ENCODE assay signal across 18 cellular contexts in the genomic region with DNA sequence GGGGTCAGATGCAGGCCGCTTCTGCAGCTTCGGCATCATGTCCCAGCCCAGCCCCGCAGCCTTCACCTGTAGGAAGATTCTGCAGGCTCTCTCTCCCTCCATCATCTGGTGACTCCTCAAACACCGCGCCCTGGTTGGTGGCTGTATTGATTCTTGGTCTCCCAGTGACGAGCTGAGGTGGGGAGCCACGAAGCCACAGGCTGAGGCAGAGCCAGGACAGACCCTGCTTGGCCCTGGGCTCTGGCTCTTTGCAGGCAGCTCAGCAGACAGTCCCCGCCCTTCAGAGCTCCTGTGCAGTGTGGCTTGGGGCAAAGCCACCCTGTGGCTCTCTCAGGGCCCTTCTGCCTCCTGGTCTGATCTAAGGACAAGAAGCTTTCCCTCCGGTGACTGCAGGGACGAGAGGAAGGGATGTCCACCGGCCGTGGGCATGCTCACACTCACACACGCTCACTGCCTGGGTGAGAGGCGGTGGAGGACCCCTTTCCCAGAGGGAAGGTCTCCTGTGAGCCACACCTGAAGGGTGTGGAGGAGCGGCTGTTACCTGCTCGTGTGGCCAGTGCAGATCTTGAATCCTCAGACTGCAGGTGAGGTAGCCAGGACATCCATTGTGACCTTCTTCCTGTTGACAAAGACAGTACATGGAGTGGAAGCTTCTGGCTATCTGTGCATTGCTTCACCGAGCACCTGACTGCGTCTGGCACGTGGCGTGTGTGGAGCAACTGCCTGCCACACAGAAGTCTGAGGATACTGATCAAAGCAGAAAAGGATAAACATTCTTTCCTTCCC.
DNase-seq lines count a peak whose midpoint lies in the region; ATAC-seq lines count a peak whose summit lies in the region.
"Had no signal": no experiment of that assay in that cellular context is flagged by ENCODE, and none has a peak within 500 bp of the region (broad histone marks: within the 10 kb centered on the region; RNA-seq: fewer than 3 reads in every experiment).

No MANE protein-coding gene starts in this region.

- DNase-seq in activated naive CD8-positive, alpha-beta T cell treated with anti-CD3 and anti-CD28 coated beads, Interleukin-2, amount 10 ng/mL, durations not matched to agents 7 days and 5 days, result peak; percentile 24
- DNase-seq in activated naive CD8-positive, alpha-beta T cell treated with anti-CD3 and anti-CD28 coated beads for 36 hours, result no peak
- no peak for DNase-seq in T-helper 2 cell treated with Interferon-gamma antibody and Interleukin-4, amounts not matched to agents 5 μg/mL and 100 μg/mL, for 36 hours (ENCODE audit: low spot score)
- DNase-seq in mesenchymal stem cell (no peak), NCI-H128 (lab: John Stamatoyannopoulos, UW; ENCODE audit: unreplicated experiment) (no peak), SIG-M5 treated with dmso at 0.1 percent for 504 hours (lab: John Stamatoyannopoulos, UW; ENCODE audit: unreplicated experiment) (no peak)
- DNase-seq in stimulated activated effector memory CD8-positive, alpha-beta T cell treated with anti-CD3 and anti-CD28 coated beads, Interleukin-12 subunit alpha, Interleukin-12 subunit beta, amount 100 ng/mL, for 72 hours (ENCODE audit: low spot score in 2 of 2), result no peak
- DNase-seq: amniotic stem cell, DMS79 treated with DMSO at 0.1 percent for 48 hours, esophagus squamous epithelium, NCI-H1105 treated with DMSO at 0.1 percent for 48 hours, NCI-H69, SHP77 treated with DMSO at 0.1 percent for 48 hours, WERI-Rb-1 had no signal

- no peak overlapping the region for H2BK5ac ChIP-seq in mesenchymal stem cell (ENCODE audit: low read depth, low read length, poor library complexity, severe bottlenecking)

- H2AFZ ChIP-seq in mesenchymal stem cell (ENCODE audit: low read depth, low read length), result no peak overlapping the region
- H2AFZ ChIP-seq: parathyroid adenoma had no signal

- H3K27me3 Mint-ChIP-seq in activated naive CD8-positive, alpha-beta T cell treated with anti-CD3 and anti-CD28 coated beads, Interleukin-2, amount 10 ng/mL, durations not matched to agents 7 days and 5 days, result no peaks in the 10 kb centered on the region
- H3K27me3 Mint-ChIP-seq in activated naive CD8-positive, alpha-beta T cell treated with anti-CD3 and anti-CD28 coated beads for 36 hours, result peaks cover 7% of the 10 kb centered on the region
- H3K27me3 Mint-ChIP-seq in T-helper 2 cell treated with Interferon-gamma antibody and Interleukin-4, amounts not matched to agents 5 μg/mL and 100 μg/mL, for 36 hours (ENCODE audit: low read depth), result peaks cover 7% of the 10 kb centered on the region

- no peak overlapping the region for H3K18ac ChIP-seq in mesenchymal stem cell (ENCODE audit: low read depth in 1 of 2, low read length in 2 of 2)

- H3K79me1 ChIP-seq in mesenchymal stem cell (replicated peaks; ENCODE audit: low read length, poor library complexity, severe bottlenecking), result peaks cover 17% of the 10 kb centered on the region

- H3K36me3 Mint-ChIP-seq in activated naive CD8-positive, alpha-beta T cell treated with anti-CD3 and anti-CD28 coated beads, Interleukin-2, amount 10 ng/mL, durations not matched to agents 7 days and 5 days, result peaks cover 36% of the 10 kb centered on the region
- H3K36me3 Mint-ChIP-seq in activated naive CD8-positive, alpha-beta T cell treated with anti-CD3 and anti-CD28 coated beads for 36 hours, result peaks cover 50% of the 10 kb centered on the region
- peaks cover 32% of the 10 kb centered on the region for H3K36me3 Mint-ChIP-seq in T-helper 2 cell treated with Interferon-gamma antibody and Interleukin-4, amounts not matched to agents 5 μg/mL and 100 μg/mL, for 36 hours (ENCODE audit: low read depth)
- H3K36me3 Mint-ChIP-seq in stimulated activated effector memory CD8-positive, alpha-beta T cell treated with anti-CD3 and anti-CD28 coated beads, Interleukin-12 subunit alpha, Interleukin-12 subunit beta, amount 100 ng/mL, for 72 hours, result peaks cover 20% of the 10 kb centered on the region

- no peak overlapping the region for H2BK120ac ChIP-seq in mesenchymal stem cell (ENCODE audit: low read depth, low read length)

- H3K4me1 Mint-ChIP-seq in activated naive CD8-positive, alpha-beta T cell treated with anti-CD3 and anti-CD28 coated beads, Interleukin-2, amount 10 ng/mL, durations not matched to agents 7 days and 5 days, result peaks cover 9% of the 10 kb centered on the region
- peaks cover 27% of the 10 kb centered on the region for H3K4me1 Mint-ChIP-seq in activated naive CD8-positive, alpha-beta T cell treated with anti-CD3 and anti-CD28 coated beads for 36 hours
- H3K4me1 Mint-ChIP-seq in T-helper 2 cell treated with Interferon-gamma antibody and Interleukin-4, amounts not matched to agents 5 μg/mL and 100 μg/mL, for 36 hours (ENCODE audit: low read depth), result peaks cover 16% of the 10 kb centered on the region
- H3K4me1 Mint-ChIP-seq in stimulated activated effector memory CD8-positive, alpha-beta T cell treated with anti-CD3 and anti-CD28 coated beads, Interleukin-12 subunit alpha, Interleukin-12 subunit beta, amount 100 ng/mL, for 72 hours, result peaks cover 34% of the 10 kb centered on the region

- H3K4ac ChIP-seq in mesenchymal stem cell (ENCODE audit: low read depth in 1 of 2, low read length in 2 of 2), result no peak overlapping the region

- ATAC-seq in activated naive CD8-positive, alpha-beta T cell treated with anti-CD3 and anti-CD28 coated beads, Interleukin-2, amount 10 ng/mL, durations not matched to agents 7 days and 5 days (ENCODE audit: low read depth), result no peak
- no peak for ATAC-seq in stimulated activated effector memory CD8-positive, alpha-beta T cell treated with anti-CD3 and anti-CD28 coated beads, Interleukin-12 subunit alpha, Interleukin-12 subunit beta, amount 100 ng/mL, for 72 hours
- ATAC-seq in GM18861 (IDR thresholded peaks at IDR 0.05; ENCODE audit: unreplicated experiment), result no peak
- ATAC-seq: HCT116 had no signal

- H3K4me3 Mint-ChIP-seq in activated naive CD8-positive, alpha-beta T cell treated with anti-CD3 and anti-CD28 coated beads, Interleukin-2, amount 10 ng/mL, durations not matched to agents 7 days and 5 days, result no peak overlapping the region
- H3K4me3 Mint-ChIP-seq in activated naive CD8-positive, alpha-beta T cell treated with anti-CD3 and anti-CD28 coated beads for 36 hours, result no peak overlapping the region
- H3K4me3 Mint-ChIP-seq in T-helper 2 cell treated with Interferon-gamma antibody and Interleukin-4, amounts not matched to agents 5 μg/mL and 100 μg/mL, for 36 hours, result no peak overlapping the region
- H3K4me3 Mint-ChIP-seq in stimulated activated effector memory CD8-positive, alpha-beta T cell treated with anti-CD3 and anti-CD28 coated beads, Interleukin-12 subunit alpha, Interleukin-12 subunit beta, amount 100 ng/mL, for 72 hours, result no peak overlapping the region

- POLR2A ChIA-PET in activated naive CD8-positive, alpha-beta T cell treated with anti-CD3 and anti-CD28 coated beads, Interleukin-2, amount 10 ng/mL, durations not matched to agents 7 days and 5 days (lab: Charles Lee), result no interaction called here

- no peak overlapping the region for H2BK15ac ChIP-seq in mesenchymal stem cell (ENCODE audit: low read depth, poor library complexity, severe bottlenecking)

- H3K27ac ChIP-seq in mesenchymal stem cell (ENCODE audit: low read length, poor library complexity, severe bottlenecking), result no peak overlapping the region
- H3K27ac ChIP-seq: esophagus squamous epithelium, parathyroid adenoma, vagina, WERI-Rb-1 had no signal

- peak overlapping the region; percentile 25 for H3K27ac Mint-ChIP-seq in activated naive CD8-positive, alpha-beta T cell treated with anti-CD3 and anti-CD28 coated beads, Interleukin-2, amount 10 ng/mL, durations not matched to agents 7 days and 5 days
- H3K27ac Mint-ChIP-seq in activated naive CD8-positive, alpha-beta T cell treated with anti-CD3 and anti-CD28 coated beads for 36 hours, result no peak overlapping the region
- H3K27ac Mint-ChIP-seq in T-helper 2 cell treated with Interferon-gamma antibody and Interleukin-4, amounts not matched to agents 5 μg/mL and 100 μg/mL, for 36 hours, result peak overlapping the region; percentile 93
- H3K27ac Mint-ChIP-seq in stimulated activated effector memory CD8-positive, alpha-beta T cell treated with anti-CD3 and anti-CD28 coated beads, Interleukin-12 subunit alpha, Interleukin-12 subunit beta, amount 100 ng/mL, for 72 hours, result peak overlapping the region; percentile 93

- H3K9ac ChIP-seq in mesenchymal stem cell (ENCODE audit: low read length), result no peak overlapping the region
- H3K9ac ChIP-seq: parathyroid adenoma had no signal

- H4K8ac ChIP-seq in mesenchymal stem cell (ENCODE audit: low read length), result no peak overlapping the region

- H3K4me2 ChIP-seq in mesenchymal stem cell (ENCODE audit: low read length, poor library complexity, severe bottlenecking), result no peak overlapping the region

- H3K9me3 ChIP-seq in mesenchymal stem cell (ENCODE audit: control insufficient read depth, low read length), result peaks cover 5% of the 10 kb centered on the region

- H3K4me3 ChIP-seq in mesenchymal stem cell (ENCODE audit: insufficient read depth in 1 of 2, low read depth in 1 of 2, low read length in 2 of 2), result no peak overlapping the region
- H3K4me3 ChIP-seq: esophagus squamous epithelium, vagina had no signal

- peaks cover 32% of the 10 kb centered on the region for H3K9me3 Mint-ChIP-seq in activated naive CD8-positive, alpha-beta T cell treated with anti-CD3 and anti-CD28 coated beads, Interleukin-2, amount 10 ng/mL, durations not matched to agents 7 days and 5 days
- H3K9me3 Mint-ChIP-seq in activated naive CD8-positive, alpha-beta T cell treated with anti-CD3 and anti-CD28 coated beads for 36 hours, result peaks cover 27% of the 10 kb centered on the region
- peaks cover 43% of the 10 kb centered on the region for H3K9me3 Mint-ChIP-seq in T-helper 2 cell treated with Interferon-gamma antibody and Interleukin-4, amounts not matched to agents 5 μg/mL and 100 μg/mL, for 36 hours
- H3K9me3 Mint-ChIP-seq in stimulated activated effector memory CD8-positive, alpha-beta T cell treated with anti-CD3 and anti-CD28 coated beads, Interleukin-12 subunit alpha, Interleukin-12 subunit beta, amount 100 ng/mL, for 72 hours, result peaks cover 16% of the 10 kb centered on the region

- peaks cover 9% of the 10 kb centered on the region for H3K4me1 ChIP-seq in mesenchymal stem cell (ENCODE audit: control insufficient read depth, insufficient read depth, low read depth, low read length)
- H3K4me1 ChIP-seq: parathyroid adenoma had no signal

- H3K36me3 ChIP-seq in mesenchymal stem cell (ENCODE audit: control insufficient read depth in 1 of 2, insufficient read depth in 2 of 2, low read depth in 1 of 2, low read length in 2 of 2), result peaks cover 0 to 22% of the 10 kb centered on the region in 2 experiments
- H3K36me3 ChIP-seq: vagina, WERI-Rb-1 had no signal

- no peak overlapping the region for H3K14ac ChIP-seq in mesenchymal stem cell (ENCODE audit: low read length in 2 of 2)

- no peak overlapping the region for H3K23ac ChIP-seq in mesenchymal stem cell (ENCODE audit: low read length in 2 of 2)

- H4K91ac ChIP-seq in mesenchymal stem cell (ENCODE audit: low read length), result peak overlapping the region; percentile 18

- no peak overlapping the region for H2BK12ac ChIP-seq in mesenchymal stem cell (ENCODE audit: low read length in 2 of 2)

- H3K27me3 ChIP-seq in mesenchymal stem cell (ENCODE audit: control insufficient read depth in 1 of 2, insufficient read depth in 1 of 2, low read length in 2 of 2), result no peaks in the 10 kb centered on the region
- H3K27me3 ChIP-seq: esophagus squamous epithelium, vagina had no signal

- no peak overlapping the region for H2AK5ac ChIP-seq in mesenchymal stem cell (ENCODE audit: low read length, severe bottlenecking)

- WGBS in mesenchymal stem cell, result 97% methylated on average over 20 of the region's 20 CpGs
